Comparison of ENCODE assay signal across 8 cellular contexts in genomic region chr15:99014803-99015676, GRCh38. TPM values are rescaled to one million over a fixed set of nuclear protein-coding genes. Genes with fewer than 3 reads are reported as not detected.
DNase-seq lines count a peak whose midpoint lies in the region; ATAC-seq, FAIRE-seq and TF ChIP-seq lines count a peak whose summit lies in the region.

No MANE protein-coding gene starts in this region.

- no peaks in the 10 kb centered on the region for H3K36me3 Mint-ChIP-seq in immature natural killer cell

- in situ Hi-C loops in Panc1 (cut with HindIII; ENCODE audit: low pct_unique_long_range_greater_than_20kb, low sequenced_read_pairs) (no loop called here), GM12878 (cut with MboI) (no loop called here)

- H3K27ac ChIP-seq in Panc1 (ENCODE audit: low read length) (peak overlapping the region; percentile 81), GM12878 (ENCODE audit: control insufficient read depth, insufficient read depth) (peak overlapping the region; percentile 89)

- WGBS in GM12878 (ENCODE audit: insufficient coverage, insufficient replicate concordance, low lambda C conversion rate, missing lambda C conversion rate) = 5% methylated on average over 85 of the region's 92 CpGs

- TF ChIP-seq POLR2A in GM12878 (IDR thresholded peaks at IDR 0.05; ENCODE audit: low read depth, low read length) = peak; percentile 45

- TF ChIP-seq CTCF in Panc1 (IDR thresholded peaks at IDR 0.05) (no peak), GM12878 (IDR thresholded peaks at IDR 0.05 in 2 of 3, conservative IDR thresholded peaks at IDR 0.05 in 1 of 3; ENCODE audit: control insufficient read depth in 2 of 3, extremely low read depth in 1 of 3, insufficient read depth in 1 of 3, low read depth in 3 of 3, low read length in 3 of 3) (no peak)

- H2AFZ ChIP-seq in GM12878 (ENCODE audit: control insufficient read depth, low read depth, low read length) = peak overlapping the region; percentile 60

- no peaks in the 10 kb centered on the region; the same call in 1 of the 2 replicates for H4K20me1 ChIP-seq in GM12878 (ENCODE audit: control insufficient read depth, insufficient read depth)

- POLR2A ChIA-PET in Panc1 (lab: Charles Lee) = interaction anchor here (0.6 to 0.7 kb wide), 12 partner anchors 13 to 1632 kb away, joined by 3 to 16 read pairs (median 8); no protein-coding TSS in a partner anchor
- POLR2A ChIA-PET in GM12878 (lab: Charles Lee) = interaction anchor here (0.7 to 1.1 kb wide), 3 partner anchors 43 to 237 kb away, joined by 3 read pairs; no protein-coding TSS in a partner anchor

- DNase-seq in DMS53 treated with DMSO at 0.1 percent for 48 hours (lab: John Stamatoyannopoulos, UW; ENCODE audit: unreplicated experiment) (peak; percentile 42), Panc1 (ENCODE audit: low read depth, low spot score) (no peak), GM12878 (ENCODE audit: low read depth, low spot score) (no peak), immature natural killer cell (peak; percentile 19 to 41 (median 36)), globus pallidus (ENCODE audit: low spot score) (no peak)
- DNase-seq in stimulated activated CD4-positive, alpha-beta T cell treated with anti-CD3 and anti-CD28 coated beads, Interleukin-15, amount 100 ng/mL, for 24 hours = peak; percentile 71

- peak overlapping the region; percentile 64 to 65 for H3K4me3 ChIP-seq in Panc1 (ENCODE audit: low read depth in 2 of 2, low read length in 2 of 2)
- peak overlapping the region; percentile 68 for H3K4me3 ChIP-seq in GM12878

- H3K9ac ChIP-seq in GM12878 (ENCODE audit: control insufficient read depth, insufficient read depth, low read length) = peak overlapping the region; percentile 81

- H3K4me3 Mint-ChIP-seq in immature natural killer cell = peak overlapping the region; percentile 53 to 75 (median 61)

- SMC1A ChIA-PET in GM12878 (lab: Charles Lee; ENCODE audit: uncharacterized antibody, unreplicated experiment) = interaction anchor here (0.8 to 4.2 kb wide), 8 partner anchors 13 to 75 kb away, joined by 3 to 29 read pairs (median 4); no protein-coding TSS in a partner anchor

- intact Hi-C loops in Panc1 (cut with micrococcal nuclease; ENCODE audit: unreplicated experiment) = no loop called here
- intact Hi-C loops in GM12878 (cut with micrococcal nuclease; ENCODE audit: unreplicated experiment) = loop anchor here (2.0 kb wide), 1 partner anchor 32 kb away; no protein-coding TSS in a partner anchor

- H3K36me3 ChIP-seq in Panc1 (ENCODE audit: control insufficient read depth, insufficient read depth, low read length) (no peaks in the 10 kb centered on the region), GM12878 (ENCODE audit: control insufficient read depth in 2 of 2, insufficient read depth in 2 of 2, low read length in 1 of 2) (no peaks in the 10 kb centered on the region)

- no peak for TF ChIP-seq EP300 in GM12878 (IDR thresholded peaks at IDR 0.05; ENCODE audit: borderline replicate concordance in 1 of 2, control insufficient read depth in 1 of 2, low read depth in 2 of 2, low read length in 2 of 2)

- peak; percentile 92 for ATAC-seq in GM19397 (IDR thresholded peaks at IDR 0.05; ENCODE audit: unreplicated experiment)
- peak; percentile 92 for ATAC-seq in HG03378 (IDR thresholded peaks at IDR 0.05; ENCODE audit: unreplicated experiment)
- peak; percentile 92 for ATAC-seq in Panc1
- peak; percentile 91 for ATAC-seq in GM12878

- H3K27ac Mint-ChIP-seq in immature natural killer cell = peak overlapping the region in 1 of 6 donors; percentile 66

- FAIRE-seq in GM12878 (lab: Jason Lieb, UNC) = no peak

- H3K9me3 Mint-ChIP-seq in immature natural killer cell = no peaks in the 10 kb centered on the region

- H3K4me1 ChIP-seq in Panc1 (ENCODE audit: control insufficient read depth, insufficient read depth, low read length) = peaks cover 13% of the 10 kb centered on the region
- H3K4me1 ChIP-seq in GM12878 (ENCODE audit: control insufficient read depth, insufficient read depth, low read length) = no peaks in the 10 kb centered on the region; the same call in 1 of the 2 replicates

- peaks cover 18% of the 10 kb centered on the region for H3K79me2 ChIP-seq in GM12878 (ENCODE audit: control insufficient read depth, insufficient read depth, low read length)

- BruUV-seq in Panc1 (replicated peaks; lab: Mats Ljungman, UMichigan) = no TSS peak
- BruUV-seq in GM12878 (replicated peaks; lab: Mats Ljungman, UMichigan) = TSS peak; percentile 74

- no peak for TF ChIP-seq RAD21 in GM12878 (IDR thresholded peaks at IDR 0.05; ENCODE audit: insufficient read depth, low read depth, low read length)

- peaks cover 1 to 8% of the 10 kb centered on the region in 2 donors for H3K4me1 Mint-ChIP-seq in immature natural killer cell

- CTCF ChIA-PET in Panc1 (lab: Charles Lee) = interaction anchor here (0.7 kb wide), 1 partner anchor 18 kb away, joined by 11 read pairs; no protein-coding TSS in a partner anchor
- CTCF ChIA-PET in GM12878 (lab: Yijun Ruan, JAX) = interaction anchor here (1.1 to 1.4 kb wide), 3 partner anchors 61 to 133 kb away, joined by 3 read pairs; no protein-coding TSS in a partner anchor

- H3K9me3 ChIP-seq in Panc1 (ENCODE audit: control insufficient read depth, insufficient read depth, low read depth, low read length) (no peaks in the 10 kb centered on the region), GM12878 (replicated peaks; ENCODE audit: control insufficient read depth, insufficient read depth, low read length) (no peaks in the 10 kb centered on the region)

- RAD21 ChIA-PET in GM12878 (lab: Charles Lee; ENCODE audit: unreplicated experiment) = interaction anchor here (1.0 to 1.5 kb wide), 5 partner anchors 33 to 110 kb away, joined by 3 to 8 read pairs (median 3); no protein-coding TSS in a partner anchor

- H3K27me3 Mint-ChIP-seq in immature natural killer cell (ENCODE audit: low read depth in 3 of 3) = peaks cover 0 to 21% (median 9%) of the 10 kb centered on the region in 3 donors

- H3K27me3 ChIP-seq in Panc1 (ENCODE audit: control insufficient read depth, insufficient read depth, low read length) = no peaks in the 10 kb centered on the region
- H3K27me3 ChIP-seq in GM12878 (replicated peaks in 1 of 2; ENCODE audit: control insufficient read depth in 2 of 2, insufficient read depth in 2 of 2, low read length in 1 of 2) = no peaks in the 10 kb centered on the region

- H3K4me2 ChIP-seq in GM12878 (ENCODE audit: control insufficient read depth, insufficient read depth) = peak overlapping the region; percentile 91

TF ChIP-seq in GM12878, 131 proteins besides CTCF, POLR2A, EP300 and RAD21 (continues in another document):
- TF ChIP-seq DPF2 (IDR thresholded peaks at IDR 0.05) (peak; percentile 79), RB1 (IDR thresholded peaks at IDR 0.05; ENCODE audit: borderline replicate concordance) (peak; percentile 68; the same call in 1 of the 2 replicates), POU2F2 (IDR thresholded peaks at IDR 0.05; ENCODE audit: borderline replicate concordance, low read depth, low read length) (0 out of 3 replicates have a peak, but pooled peaks have one; percentile 7), CBX5 (IDR thresholded peaks at IDR 0.05; ENCODE audit: low read depth) (no peak), TAF1 (IDR thresholded peaks at IDR 0.05; ENCODE audit: borderline replicate concordance, low read depth, low read length) (0 out of 2 replicates have a peak, but pooled peaks have one; percentile 20), TCF12 (IDR thresholded peaks at IDR 0.05; ENCODE audit: low read depth, low read length) (peak; percentile 68; the same call in 1 of the 2 replicates)

RNA-seq across cellular contexts. Expression of gene PGPEP1L, which starts 7.4 kb away (rescaled TPM):
- total RNA-seq in Panc1 (2021; ENCODE audit: unreplicated experiment) = not detected
- polyA plus RNA-seq in Panc1 (2012; ENCODE audit: insufficient read length) = not detected
- total RNA-seq in GM12878 (2013; cell fraction: nucleolus; rRNA removed) = not detected in 2 replicates
- total RNA-seq in GM12878 (2014; rRNA removed) = not detected in 2 replicates
- total RNA-seq in GM12878 (2014; rRNA removed; fragmentation: Illumina TruSeq; extraction: Trizol) = not detected in 2 replicates
- not detected in 2 replicates for total RNA-seq in GM12878 (2021)
- not detected for polyA plus RNA-seq in GM12878 (2011; ENCODE audit: low read depth)
- not detected in 2 replicates for polyA plus RNA-seq in GM12878 (2011; rRNA removed)
- 0.13 TPM in 1 of 2 replicates, not detected in the other for polyA plus RNA-seq in GM12878 (2011; cell fraction: cytosol; rRNA removed)
- polyA plus RNA-seq in GM12878 (2011; cell fraction: nucleus; rRNA removed) = 0.15 TPM in 1 of 2 replicates, not detected in the other
- polyA plus RNA-seq in GM12878 (2012) = not detected in 2 replicates
- not detected in 2 replicates for polyA plus RNA-seq in GM12878 (2014; fragmentation: Illumina TruSeq; extraction: Trizol)
- not detected for polyA plus RNA-seq in GM12878 (2014; fragmentation: Nextera tagmentation; extraction: Ambion mirVana)
- not detected in 2 replicates for polyA plus RNA-seq in GM12878 (2014; rRNA removed)
- not detected for polyA plus RNA-seq in GM12878 (2016; fragmentation: Nextera tagmentation; extraction: Ambion mirVana)
- not detected in 2 replicates for polyA minus RNA-seq in GM12878 (2011; rRNA and poly(A)+ RNA removed)
- not detected in 2 replicates for polyA minus RNA-seq in GM12878 (2011; cell fraction: cytosol; rRNA and poly(A)+ RNA removed)
- not detected in 2 replicates for polyA minus RNA-seq in GM12878 (2011; cell fraction: nucleus; rRNA and poly(A)+ RNA removed)
- not detected for polyA plus RNA-seq in immature natural killer cell

Comparison
In these comparisons a context has a peak if more than half of its experiments do, and no peak if none do; other contexts are left out.
1. DNase-seq: peak in DMS53 treated with DMSO at 0.1 percent for 48 hours (single experiment), immature natural killer cell (3 of 3) and stimulated activated CD4-positive, alpha-beta T cell treated with anti-CD3 and anti-CD28 coated beads, Interleukin-15, amount 100 ng/mL, for 24 hours (single experiment); none in Panc1 (single experiment), GM12878 (single experiment) and globus pallidus (single experiment).
2. Peak in every context shown above with its lines, with median percentiles within 50 percentile points of each other: ATAC-seq.